Comparison of ENCODE assay signal across 8 cellular contexts in genomic region chr2:64204716-64205115, GRCh38.
A peak's percentile ranks its signal among the peaks of the same experiment; 100 is the strongest.
DNase-seq lines count a peak whose midpoint lies in the region; ATAC-seq, FAIRE-seq and TF ChIP-seq lines count a peak whose summit lies in the region.

No MANE protein-coding gene starts in this region.

- H3K4me3 Mint-ChIP-seq in activated CD4-positive, alpha-beta memory T cell treated with anti-CD3 and anti-CD28 coated beads for 36 hours = no peak overlapping the region
- peak overlapping the region; percentile 60 to 72 for H3K4me3 Mint-ChIP-seq in stimulated activated naive B cell treated with anti-CD40 and anti-IgM and Interleukin-4, amounts not matched to agents 10 μg/mL and 1 μg/mL and 100 μg/mL, for 72 hours

- CTCF ChIA-PET in activated CD4-positive, alpha-beta memory T cell treated with anti-CD3 and anti-CD28 coated beads for 36 hours (lab: Charles Lee) = interaction anchor here (0.8 to 2.9 kb wide), 5 partner anchors 10 to 155 kb away, joined by 3 to 18 read pairs (median 3); no protein-coding TSS in a partner anchor

- peak overlapping the region in 1 of 2 donors; percentile 54 for H3K4me3 ChIP-seq in kidney (ENCODE audit: low read length in 2 of 2)

- no peak for FAIRE-seq in kidney (lab: Jason Lieb, UNC)

- peak overlapping the region; percentile 87 for H3K27ac Mint-ChIP-seq in activated CD4-positive, alpha-beta memory T cell treated with anti-CD3 and anti-CD28 coated beads for 36 hours
- peak overlapping the region; percentile 96 for H3K27ac Mint-ChIP-seq in stimulated activated naive B cell treated with anti-CD40 and anti-IgM and Interleukin-4, amounts not matched to agents 10 μg/mL and 1 μg/mL and 100 μg/mL, for 72 hours

- H3K27me3 Mint-ChIP-seq in activated CD4-positive, alpha-beta memory T cell treated with anti-CD3 and anti-CD28 coated beads for 36 hours = no peaks in the 10 kb centered on the region
- H3K27me3 Mint-ChIP-seq in stimulated activated naive B cell treated with anti-CD40 and anti-IgM and Interleukin-4, amounts not matched to agents 10 μg/mL and 1 μg/mL and 100 μg/mL, for 72 hours = no peaks in the 10 kb centered on the region

- H3K4me1 ChIP-seq in kidney (ENCODE audit: control insufficient read depth in 1 of 2, insufficient read depth in 1 of 2, low read depth in 1 of 2, low read length in 2 of 2) = peaks cover 8 to 9% of the 10 kb centered on the region in 2 donors

- no peaks in the 10 kb centered on the region for H3K36me3 ChIP-seq in kidney (ENCODE audit: control insufficient read depth in 1 of 2, insufficient read depth in 2 of 2, low read length in 2 of 2)

- H3K9me3 ChIP-seq in kidney (ENCODE audit: control insufficient read depth in 1 of 2, low read length in 2 of 2) = no peaks in the 10 kb centered on the region

- POLR2A ChIA-PET in activated CD4-positive, alpha-beta memory T cell treated with anti-CD3 and anti-CD28 coated beads for 36 hours (lab: Charles Lee) = interaction anchor here (1.5 to 4.2 kb wide), 6 partner anchors 8 to 122 kb away, joined by 4 to 44 read pairs (median 15); no protein-coding TSS in a partner anchor

- peak overlapping the region; percentile 74 to 75 for H3K27ac ChIP-seq in kidney (ENCODE audit: low read depth in 2 of 2, low read length in 2 of 2)

- TF ChIP-seq CTCF in kidney (IDR thresholded peaks at IDR 0.05; ENCODE audit: borderline replicate concordance, extremely low read depth, insufficient read depth) = no peak

- peak; percentile 57 for DNase-seq in activated CD4-positive, alpha-beta memory T cell treated with anti-CD3 and anti-CD28 coated beads for 36 hours
- DNase-seq in kidney = no peak
- no peak for DNase-seq in stimulated activated naive B cell treated with anti-CD40 and anti-IgM and Interleukin-4, amounts not matched to agents 10 μg/mL and 1 μg/mL and 100 μg/mL, for 72 hours
- no peak for DNase-seq in medulla oblongata (ENCODE audit: extremely low spot score)
- no peak for DNase-seq in SHP77 (lab: John Stamatoyannopoulos, UW)
- DNase-seq in stimulated activated CD4-positive, alpha-beta T cell treated with anti-CD3 and anti-CD28 coated beads, Interleukin-2, amount 100 ng/mL, for 24 hours = no peak
- DNase-seq in DMS153 treated with DMSO at 0.1 percent for 48 hours (lab: John Stamatoyannopoulos, UW; ENCODE audit: unreplicated experiment) = no peak

- H3K9me3 Mint-ChIP-seq in activated CD4-positive, alpha-beta memory T cell treated with anti-CD3 and anti-CD28 coated beads for 36 hours = peaks cover 6% of the 10 kb centered on the region
- H3K9me3 Mint-ChIP-seq in stimulated activated naive B cell treated with anti-CD40 and anti-IgM and Interleukin-4, amounts not matched to agents 10 μg/mL and 1 μg/mL and 100 μg/mL, for 72 hours = no peaks in the 10 kb centered on the region

- no peak overlapping the region for H3K9ac ChIP-seq in kidney (ENCODE audit: low read length in 2 of 2)

- ATAC-seq in HG03025 (IDR thresholded peaks at IDR 0.05; ENCODE audit: low FRiP score, unreplicated experiment) = peak; percentile 24
- peak; percentile 24 to 39 for ATAC-seq in stimulated activated naive B cell treated with anti-CD40 and anti-IgM and Interleukin-4, amounts not matched to agents 10 μg/mL and 1 μg/mL and 100 μg/mL, for 72 hours (replicated peaks)

- peaks cover 7% of the 10 kb centered on the region for H3K36me3 Mint-ChIP-seq in activated CD4-positive, alpha-beta memory T cell treated with anti-CD3 and anti-CD28 coated beads for 36 hours
- no peaks in the 10 kb centered on the region for H3K36me3 Mint-ChIP-seq in stimulated activated naive B cell treated with anti-CD40 and anti-IgM and Interleukin-4, amounts not matched to agents 10 μg/mL and 1 μg/mL and 100 μg/mL, for 72 hours

- H3K4me1 Mint-ChIP-seq in activated CD4-positive, alpha-beta memory T cell treated with anti-CD3 and anti-CD28 coated beads for 36 hours (ENCODE audit: low read depth) = peaks cover 83% of the 10 kb centered on the region
- H3K4me1 Mint-ChIP-seq in stimulated activated naive B cell treated with anti-CD40 and anti-IgM and Interleukin-4, amounts not matched to agents 10 μg/mL and 1 μg/mL and 100 μg/mL, for 72 hours = peaks cover 37 to 72% of the 10 kb centered on the region in 2 donors

- intact Hi-C loops in activated CD4-positive, alpha-beta memory T cell treated with anti-CD3 and anti-CD28 coated beads for 36 hours (cut with micrococcal nuclease) = loop anchor here (1.0 to 2.0 kb wide), 5 partner anchors 10 to 168 kb away; no protein-coding TSS in a partner anchor
- intact Hi-C loops in kidney (cut with DNase I) = no loop called here
